ENCODE assay signal across 8 cellular contexts in the genomic region with DNA sequence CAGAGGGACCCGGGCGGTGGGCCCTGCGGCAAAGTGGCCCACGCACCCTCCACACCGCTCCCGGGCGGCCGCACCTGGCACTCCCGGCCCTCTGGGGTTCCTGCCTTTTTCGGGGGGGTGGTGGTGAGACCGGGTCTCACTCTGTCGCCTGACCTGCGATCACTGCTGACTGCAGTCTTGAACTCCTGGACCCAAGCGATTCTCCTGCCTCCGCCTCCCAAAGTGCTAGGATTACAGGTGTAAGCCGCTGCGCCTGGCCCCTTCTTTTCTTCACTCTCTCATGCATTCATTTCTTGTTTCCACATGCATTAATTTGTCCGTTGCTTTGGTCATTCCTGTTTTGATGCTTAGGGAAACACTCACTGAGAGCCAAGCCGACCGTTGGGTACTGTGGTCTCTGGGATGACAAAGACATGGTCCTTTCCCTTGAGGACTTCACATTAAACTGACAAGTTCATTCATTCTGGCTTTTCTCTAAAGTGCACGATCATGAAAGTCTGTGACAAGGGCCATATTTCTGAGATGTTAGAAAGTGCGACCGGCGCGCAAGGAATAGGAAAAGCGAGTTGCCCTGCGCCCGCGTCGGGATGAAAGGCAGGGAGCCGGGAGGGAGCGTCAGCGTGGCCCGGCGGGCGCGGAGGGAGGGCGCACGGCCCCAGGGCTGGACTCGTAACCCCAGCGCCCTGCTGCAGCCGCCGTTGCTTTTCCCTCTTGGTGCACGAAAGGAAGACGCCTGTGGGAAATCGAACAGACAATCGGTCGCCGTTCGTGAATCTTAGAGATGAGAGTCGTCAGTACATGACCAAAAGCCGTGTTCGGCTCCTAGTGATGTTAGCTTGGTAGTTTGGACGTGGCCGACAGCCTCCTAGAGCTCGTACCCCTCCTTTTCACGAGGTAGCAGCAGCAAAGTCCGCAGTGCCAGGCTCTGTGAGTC. TPM values are rescaled to one million over a fixed set of nuclear protein-coding genes. Genes with fewer than 3 reads are reported as not detected.
DNase-seq lines count a peak whose midpoint lies in the region; ATAC-seq and TF ChIP-seq lines count a peak whose summit lies in the region.

No MANE protein-coding gene starts in this region.

- BruUV-seq in Panc1 (replicated peaks; lab: Mats Ljungman, UMichigan) = no TSS peak

- peak; percentile 8 for DNase-seq in activated effector memory CD4-positive, alpha-beta T cell treated with Interleukin-2 at 50 U/mL for 16 hours
- no peak for DNase-seq in activated effector memory CD4-positive, alpha-beta T cell treated with anti-CD3 and anti-CD28 coated beads, Interleukin-2, amount 50 U/mL, for 16 hours
- DNase-seq in Panc1 (ENCODE audit: low read depth, low spot score) (no peak), dermis blood vessel endothelial cell (peak; percentile 4), mesendoderm (peak; percentile 16), upper lobe of right lung (no peak), HCEC 1CT (no peak), cerebellar nuclear complex (lab: John Stamatoyannopoulos, UW) (no peak)

- ATAC-seq in Panc1 = peak; percentile 45
- ATAC-seq in upper lobe of right lung = peak; percentile 35

- no peak overlapping the region for H4K8ac ChIP-seq in mesendoderm (ENCODE audit: low read depth, low read length)

- H4K5ac ChIP-seq in mesendoderm (ENCODE audit: low read length) = no peak overlapping the region

- peak overlapping the region; percentile 51 for H3K56ac ChIP-seq in mesendoderm (ENCODE audit: low read length)

- intact Hi-C loops in Panc1 (cut with micrococcal nuclease; ENCODE audit: unreplicated experiment) (no loop called here), upper lobe of right lung (cut with DNase I) (no loop called here)

- no peak overlapping the region for H3K23ac ChIP-seq in mesendoderm (ENCODE audit: low read length)

- H3K27me3 ChIP-seq in Panc1 (ENCODE audit: control insufficient read depth, insufficient read depth, low read length) (peaks cover 24% of the 10 kb centered on the region), mesendoderm (ENCODE audit: insufficient read depth, low read length, poor library complexity) (peaks cover 28% of the 10 kb centered on the region), upper lobe of right lung (peaks cover 23% of the 10 kb centered on the region)

- H3K9me3 ChIP-seq in Panc1 (ENCODE audit: control insufficient read depth, insufficient read depth, low read depth, low read length) (no peaks in the 10 kb centered on the region), upper lobe of right lung (no peaks in the 10 kb centered on the region)

- no peak overlapping the region for H2BK15ac ChIP-seq in mesendoderm (replicated peaks; ENCODE audit: low read depth)

- CTCF ChIA-PET in Panc1 (lab: Charles Lee) = interaction anchor here (0.6 to 1.5 kb wide), 3 partner anchors 32 to 55 kb away, joined by 3 to 8 read pairs (median 4); no protein-coding TSS in a partner anchor

- POLR2A ChIA-PET in Panc1 (lab: Charles Lee) = interaction anchor here (0.6 kb wide), 2 partner anchors 96 to 261 kb away, joined by 3 to 4 read pairs; no protein-coding TSS in a partner anchor

- H3K36me3 ChIP-seq in Panc1 (ENCODE audit: control insufficient read depth, insufficient read depth, low read length) (no peaks in the 10 kb centered on the region), mesendoderm (ENCODE audit: control insufficient read depth, insufficient read depth, low read length) (no peaks in the 10 kb centered on the region), upper lobe of right lung (no peaks in the 10 kb centered on the region)

- WGBS in mesendoderm (ENCODE audit: extremely low coverage, insufficient coverage, low lambda C conversion rate) = no CpG with 5 or more reads among the region's 58 CpGs

- H3K9ac ChIP-seq in mesendoderm (ENCODE audit: low read length) = no peak overlapping the region

- no peak for TF ChIP-seq CTCF in Panc1 (IDR thresholded peaks at IDR 0.05)
- no peak for TF ChIP-seq CTCF in upper lobe of right lung (IDR thresholded peaks at IDR 0.05)

- H3K79me1 ChIP-seq in mesendoderm (ENCODE audit: low read length) = no peaks in the 10 kb centered on the region

- H3K18ac ChIP-seq in mesendoderm (ENCODE audit: low read length) = no peak overlapping the region

- H3K4ac ChIP-seq in mesendoderm (ENCODE audit: low read depth, low read length) = no peak overlapping the region

- H2BK120ac ChIP-seq in mesendoderm (ENCODE audit: low read depth, low read length) = no peak overlapping the region

- no peak overlapping the region for H3K27ac ChIP-seq in Panc1 (ENCODE audit: low read length)
- no peak overlapping the region for H3K27ac ChIP-seq in mesendoderm (ENCODE audit: low read depth, low read length)
- H3K27ac ChIP-seq in upper lobe of right lung = no peak overlapping the region

- H3K4me1 ChIP-seq in Panc1 (ENCODE audit: control insufficient read depth, insufficient read depth, low read length) (peaks cover 9% of the 10 kb centered on the region; the same call in 1 of the 2 replicates), mesendoderm (ENCODE audit: control insufficient read depth, low read depth, low read length) (no peaks in the 10 kb centered on the region), upper lobe of right lung (peaks cover 11% of the 10 kb centered on the region)

- H3K79me2 ChIP-seq in mesendoderm (ENCODE audit: control insufficient read depth, insufficient read depth, low read length) = no peaks in the 10 kb centered on the region

- peak overlapping the region; percentile 37 for H3K4me2 ChIP-seq in mesendoderm (ENCODE audit: low read length)

- H3K4me3 ChIP-seq in Panc1 (ENCODE audit: low read depth in 2 of 2, low read length in 2 of 2) = peak overlapping the region; percentile 64 to 86
- no peak overlapping the region for H3K4me3 ChIP-seq in mesendoderm (ENCODE audit: low read length)
- peak overlapping the region; percentile 65 for H3K4me3 ChIP-seq in upper lobe of right lung

- H2BK5ac ChIP-seq in mesendoderm (ENCODE audit: low read length) = no peak overlapping the region

- H2AK5ac ChIP-seq in mesendoderm (ENCODE audit: low read length) = no peak overlapping the region

- in situ Hi-C loops in Panc1 (cut with HindIII; ENCODE audit: low pct_unique_long_range_greater_than_20kb, low sequenced_read_pairs) = no loop called here

RNA-seq across cellular contexts. Expression of a gene that starts 1.0 kb away (rescaled TPM):
- total RNA-seq in Panc1 (2021; ENCODE audit: unreplicated experiment) (22.5 TPM), dermis blood vessel endothelial cell (0.05 TPM in 1 of 2 replicates, not detected in the other), upper lobe of right lung (10.1 TPM)
- 11.0 TPM for polyA plus RNA-seq in Panc1 (2012; ENCODE audit: insufficient read length)
- 0.32 TPM for polyA plus RNA-seq in mesendoderm (2013, experiment 1 of 2)
- polyA plus RNA-seq in mesendoderm (2013, experiment 2 of 2) = 0.45 TPM

RNA-seq across cellular contexts. Expression of a gene that starts 50.4 kb away (rescaled TPM):
- total RNA-seq in Panc1 (2021; ENCODE audit: unreplicated experiment) (14.2 TPM), dermis blood vessel endothelial cell (not detected in 2 replicates), upper lobe of right lung (14.0 TPM)
- polyA plus RNA-seq in Panc1 (2012; ENCODE audit: insufficient read length) = 3.3 TPM
- polyA plus RNA-seq in mesendoderm (2013, experiment 1 of 2) = 0.84 TPM
- 1.1 TPM for polyA plus RNA-seq in mesendoderm (2013, experiment 2 of 2)

Comparison
In these comparisons a context has a peak if more than half of its experiments do, and no peak if none do; other contexts are left out.
1. DNase-seq: peak in activated effector memory CD4-positive, alpha-beta T cell treated with Interleukin-2 at 50 U/mL for 16 hours (single experiment), dermis blood vessel endothelial cell (single experiment) and mesendoderm (single experiment); none in activated effector memory CD4-positive, alpha-beta T cell treated with anti-CD3 and anti-CD28 coated beads, Interleukin-2, amount 50 U/mL, for 16 hours (single experiment), Panc1 (single experiment), upper lobe of right lung (single experiment), HCEC 1CT (single experiment) and cerebellar nuclear complex (0 of 2).
2. RNA of a gene that starts 1.0 kb away (total RNA-seq): 22.5 TPM in Panc1 (single experiment) and 10.1 TPM in upper lobe of right lung (single experiment); 0.05 TPM in dermis blood vessel endothelial cell; every median in the first group is over 10 times any median in the second.
3. RNA of a gene that starts 50.4 kb away (total RNA-seq): 14.2 TPM in Panc1 (single experiment) and 14.0 TPM in upper lobe of right lung (single experiment); not detected in dermis blood vessel endothelial cell; every median in the first group is over 10 times any median in the second.